ENCODE assay signal across 15 cellular contexts in genomic region chr4:88291003-88291402, GRCh38. TPM values are rescaled to one million over a fixed set of nuclear protein-coding genes. Genes with fewer than 3 reads are reported as not detected.
DNase-seq lines count a peak whose midpoint lies in the region; ATAC-seq and TF ChIP-seq lines count a peak whose summit lies in the region.
"Had no signal": no experiment of that assay in that cellular context is flagged by ENCODE, and none has a peak within 500 bp of the region (broad histone marks: within the 10 kb centered on the region; RNA-seq: fewer than 3 reads in every experiment).

No MANE protein-coding gene starts in this region.

- ATAC-seq in heart right ventricle = peak; percentile 77 to 92 (median 83)
- ATAC-seq: activated CD4-positive, alpha-beta T cell treated with anti-CD3 and anti-CD28 coated beads for 36 hours; left colon had no signal

- H3K27ac ChIP-seq in HEK293 (ENCODE audit: extremely low read depth, low read depth, low read length) = no peak overlapping the region
- H3K27ac ChIP-seq in ascending aorta = peak overlapping the region; percentile 70 to 82
- H3K27ac ChIP-seq in heart right ventricle = peak overlapping the region; percentile 59 to 98 (median 84)
- H3K27ac ChIP-seq: SJCRH30 had no signal

- 28 to 41% methylated on average over 4 of the region's 4 CpGs for WGBS in heart right ventricle, 2 donors

- TF ChIP-seq CTCF in HEK293 (tag by site-specific recombination; IDR thresholded peaks at IDR 0.05) = no peak
- no peak for TF ChIP-seq CTCF in ascending aorta (IDR thresholded peaks at IDR 0.05)
- no peak for TF ChIP-seq CTCF in heart right ventricle (IDR thresholded peaks at IDR 0.05)

- intact Hi-C loops in ascending aorta (cut with DNase I) (loop anchor here (5.0 kb wide), 1 partner anchor 51 kb away; no protein-coding TSS in a partner anchor), heart right ventricle (cut with DNase I) (no loop called here)

- H3K4me1 ChIP-seq in HEK293 (ENCODE audit: control insufficient read depth, insufficient read depth, low read length) = no peaks in the 10 kb centered on the region
- peaks cover 2 to 14% of the 10 kb centered on the region in 2 donors for H3K4me1 ChIP-seq in ascending aorta
- peaks cover 0 to 39% (median 18%) of the 10 kb centered on the region in 9 donors for H3K4me1 ChIP-seq in heart right ventricle
- H3K4me1 ChIP-seq: SJCRH30 had no signal

- no peaks in the 10 kb centered on the region for H3K27me3 ChIP-seq in ascending aorta
- H3K27me3 ChIP-seq in heart right ventricle = no peaks in the 10 kb centered on the region
- H3K27me3 ChIP-seq: SJCRH30 had no signal

- H3K4me3 ChIP-seq in HEK293 (ENCODE audit: low read depth, low read length) = no peak overlapping the region
- no peak overlapping the region for H3K4me3 ChIP-seq in ascending aorta
- no peak overlapping the region for H3K4me3 ChIP-seq in heart right ventricle
- H3K4me3 ChIP-seq: SJCRH30 had no signal

- H3K9me3 ChIP-seq in HEK293 (ENCODE audit: control insufficient read depth, insufficient read depth, low read depth, low read length) (no peaks in the 10 kb centered on the region), ascending aorta (no peaks in the 10 kb centered on the region), heart right ventricle (no peaks in the 10 kb centered on the region)
- H3K9me3 ChIP-seq: SJCRH30 had no signal

- peak in 1 of 2 donors; percentile 78 for DNase-seq in ascending aorta (ENCODE audit: low spot score in 2 of 2)
- peak in 1 of 2 donors; percentile 42 for DNase-seq in heart right ventricle
- peak; percentile 40 for DNase-seq in renal cortical epithelial cell (ENCODE audit: low read depth)
- DNase-seq in stimulated activated CD4-positive, alpha-beta T cell treated with anti-CD3 and anti-CD28 coated beads, Interleukin-4, amount 100 ng/mL, for 4 hours = no peak
- DNase-seq in KG1 (lab: John Stamatoyannopoulos, UW) = no peak
- DNase-seq in NOMO-1 (lab: John Stamatoyannopoulos, UW; ENCODE audit: unreplicated experiment in 2 of 2) = no peak
- DNase-seq in T-helper 9 cell = no peak
- DNase-seq: activated CD4-positive, alpha-beta T cell treated with anti-CD3 and anti-CD28 coated beads for 36 hours; activated naive CD4-positive, alpha-beta T cell treated with Interleukin-2 at 50 U/mL for 16 hours; COR-L47; left colon; NCI-H2227 treated with DMSO at 0.1 percent for 48 hours; posterior cingulate gyrus had no signal

- POLR2A ChIA-PET in HEK293 (lab: Yijun Ruan, JAX) = no interaction called here

- H3K36me3 ChIP-seq in HEK293 (ENCODE audit: control insufficient read depth in 2 of 2, insufficient read depth in 1 of 2, low read length in 2 of 2) = no peaks in the 10 kb centered on the region
- H3K36me3 ChIP-seq in ascending aorta = no peaks in the 10 kb centered on the region
- H3K36me3 ChIP-seq in heart right ventricle = no peaks in the 10 kb centered on the region
- H3K36me3 ChIP-seq: SJCRH30 had no signal

- CTCF ChIA-PET in HEK293 (lab: Yijun Ruan, JAX) = no interaction called here

TF ChIP-seq in HEK293, 187 proteins besides CTCF, POLR2A, EP300 and RAD21:
- TF ChIP-seq ZBTB21 (tag by site-specific recombination; IDR thresholded peaks at IDR 0.05) = no peak
- peak; percentile 69; the same call in 1 of the 2 replicates for TF ChIP-seq KLF10 (tag by site-specific recombination; IDR thresholded peaks at IDR 0.05)
- no peak for TF ChIP-seq ZNF366 (tag by site-specific recombination; conservative IDR thresholded peaks at IDR 0.05)
- TF ChIP-seq SP2 (tag by site-specific recombination; IDR thresholded peaks at IDR 0.05) = 0 out of 2 replicates have a peak, but pooled peaks have one; percentile 18

RNA-seq across cellular contexts. Expression of gene PPM1K, which starts 6.6 kb away (rescaled TPM):
- total RNA-seq in ascending aorta (17.0 TPM), heart right ventricle (100 to 1,000 TPM; 160 to 357 (median 282) TPM), renal cortical epithelial cell (12.4 and 17.2 TPM in 2 replicates)
- 10 to 100 TPM; 47.4 to 58.5 TPM for polyA plus RNA-seq in heart right ventricle
